ENCODE assay signal across 12 cellular contexts in the genomic region with DNA sequence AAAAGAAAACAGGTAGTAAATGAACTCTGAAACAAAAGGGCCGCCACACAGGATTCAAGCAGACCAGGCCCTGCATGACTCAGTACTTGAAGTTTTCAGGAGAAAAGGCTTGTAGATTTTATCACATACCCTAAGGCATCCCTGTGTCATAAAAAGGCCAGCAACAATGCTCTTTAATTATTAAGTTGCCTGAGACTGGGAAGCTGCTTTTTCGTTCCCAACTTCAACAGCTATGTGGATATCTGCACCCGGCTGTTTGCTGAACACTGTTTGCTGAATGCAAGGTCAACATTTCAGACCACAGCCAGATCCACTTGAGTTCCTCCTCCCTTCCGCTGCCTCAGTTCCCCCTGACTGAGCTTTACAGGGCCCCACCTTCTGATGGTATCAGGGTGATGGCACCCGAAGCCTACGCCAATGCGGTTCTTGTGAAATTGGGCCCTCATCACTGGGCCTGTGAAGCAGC. TPM values are rescaled to one million over a fixed set of nuclear protein-coding genes. Genes with fewer than 3 reads are reported as not detected.
DNase-seq lines count a peak whose midpoint lies in the region; ATAC-seq and TF ChIP-seq lines count a peak whose summit lies in the region.
"Had no signal": no experiment of that assay in that cellular context is flagged by ENCODE, and none has a peak within 500 bp of the region (broad histone marks: within the 10 kb centered on the region; RNA-seq: fewer than 3 reads in every experiment).

No MANE protein-coding gene starts in this region.

- no peaks in the 10 kb centered on the region for H3K27me3 ChIP-seq in H7 (ENCODE audit: control insufficient read depth, insufficient read depth, low read length)
- H3K27me3 ChIP-seq in adipocyte (replicated peaks; ENCODE audit: control insufficient read depth, insufficient read depth, low read length), result no peaks in the 10 kb centered on the region
- H3K27me3 ChIP-seq in right lobe of liver, result no peaks in the 10 kb centered on the region
- H3K27me3 ChIP-seq: heart right ventricle had no signal

- H3K4me1 Mint-ChIP-seq in effector memory CD8-positive, alpha-beta T cell (ENCODE audit: low read depth in 2 of 2), result peaks cover 19 to 25% of the 10 kb centered on the region in 2 donors

- peak overlapping the region; percentile 37 to 81 (median 62) for H3K27ac ChIP-seq in right lobe of liver

- WGBS in right lobe of liver (ENCODE audit: insufficient coverage, low coverage, low lambda C conversion rate, missing lambda C conversion rate), result 53% methylated on average over 3 of the region's 7 CpGs

- no peaks in the 10 kb centered on the region for H3K27me3 Mint-ChIP-seq in effector memory CD8-positive, alpha-beta T cell

- peaks cover 10% of the 10 kb centered on the region for H3K4me1 ChIP-seq in adipocyte (ENCODE audit: control insufficient read depth, insufficient read depth, low read length)
- H3K4me1 ChIP-seq in right lobe of liver, result peaks cover 0 to 70% (median 36%) of the 10 kb centered on the region in 4 donors

- intact Hi-C loops in right lobe of liver (cut with DNase I), result no loop called here

- in situ Hi-C loops in GM13977 (cut with MboI; ENCODE audit: low pct_unique_long_range_greater_than_20kb, low sequenced_read_pairs, unreplicated experiment), result no loop called here

- no peaks in the 10 kb centered on the region for H3K9me3 Mint-ChIP-seq in effector memory CD8-positive, alpha-beta T cell
- H3K9me3 Mint-ChIP-seq: T-helper 1 cell treated with Interleukin-12 subunit alpha and Interleukin-12 subunit beta and Interleukin-4 antibody, amounts not matched to agents 30 μg/mL and 1 μg/mL, for 36 hours had no signal

- DNase-seq in A172 (ENCODE audit: low spot score), result peak; percentile 62
- peak; percentile 21 for DNase-seq in H7
- DNase-seq in adipocyte (ENCODE audit: low read depth), result peak; percentile 21
- peak in 2 of 3 donors; percentile 17 to 51 for DNase-seq in right lobe of liver
- no peak for DNase-seq in effector memory CD8-positive, alpha-beta T cell
- no peak for DNase-seq in stimulated activated CD4-positive, alpha-beta T cell treated with anti-CD3 and anti-CD28 coated beads, Interleukin-4, amount 100 ng/mL, for 24 hours
- no peak for DNase-seq in SHP77 treated with DMSO at 0.1 percent for 48 hours (lab: John Stamatoyannopoulos, UW)
- DNase-seq in GM13977 (ENCODE audit: low spot score), result no peak
- DNase-seq: CD4-positive, alpha-beta memory T cell; heart right ventricle had no signal

- H3K9ac ChIP-seq in adipocyte (ENCODE audit: low read length), result peak overlapping the region; percentile 1

- TF ChIP-seq CTCF in right lobe of liver (IDR thresholded peaks at IDR 0.05), result no peak
- TF ChIP-seq CTCF in GM13977 (IDR thresholded peaks at IDR 0.05; ENCODE audit: extremely low read depth, insufficient read depth, missing control alignments), result no peak

- peaks cover 86% of the 10 kb centered on the region for H3K36me3 Mint-ChIP-seq in effector memory CD8-positive, alpha-beta T cell (ENCODE audit: insufficient read depth)

- no peak overlapping the region for H3K4me3 ChIP-seq in H7 (ENCODE audit: insufficient read depth, low read depth, low read length)
- H3K4me3 ChIP-seq in adipocyte (ENCODE audit: low read length), result no peak overlapping the region
- H3K4me3 ChIP-seq in right lobe of liver, result no peak overlapping the region
- H3K4me3 ChIP-seq: heart right ventricle had no signal

- no peaks in the 10 kb centered on the region for H3K9me3 ChIP-seq in adipocyte (ENCODE audit: control insufficient read depth, low read length)
- no peaks in the 10 kb centered on the region for H3K9me3 ChIP-seq in right lobe of liver
- H3K9me3 ChIP-seq: heart right ventricle had no signal

- no peak for TF ChIP-seq POLR2A in right lobe of liver (IDR thresholded peaks at IDR 0.05)

- peak; percentile 24 to 57 (median 51) for ATAC-seq in right lobe of liver
- ATAC-seq in effector memory CD8-positive, alpha-beta T cell (replicated peaks), result no peak

- H3K36me3 ChIP-seq in H7 (replicated peaks; ENCODE audit: control insufficient read depth, insufficient read depth, low read length) (peaks cover 61% of the 10 kb centered on the region), adipocyte (ENCODE audit: control insufficient read depth, insufficient read depth, low read length, severe bottlenecking) (peaks cover 72% of the 10 kb centered on the region), right lobe of liver (peaks cover 10 to 71% (median 41%) of the 10 kb centered on the region in 4 donors)

- no peak overlapping the region for H3K4me3 Mint-ChIP-seq in effector memory CD8-positive, alpha-beta T cell
- H3K4me3 Mint-ChIP-seq: T-helper 1 cell treated with Interleukin-12 subunit alpha and Interleukin-12 subunit beta and Interleukin-4 antibody, amounts not matched to agents 30 μg/mL and 1 μg/mL, for 36 hours had no signal

- peak overlapping the region in 1 of 2 donors; percentile 82 for H3K27ac Mint-ChIP-seq in effector memory CD8-positive, alpha-beta T cell
- H3K27ac Mint-ChIP-seq: T-helper 1 cell treated with Interleukin-12 subunit alpha and Interleukin-12 subunit beta and Interleukin-4 antibody, amounts not matched to agents 30 μg/mL and 1 μg/mL, for 36 hours had no signal

RNA-seq across cellular contexts. Expression of a gene that starts 6.1 kb away (rescaled TPM):
- total RNA-seq in A172 (2014; rRNA removed; shearing (Covaris generic)), result 37.1 and 39.7 TPM in 2 replicates
- total RNA-seq in H7 (2014; rRNA removed; shearing (Covaris generic)), result 97.6 and 109 TPM in 2 replicates
- 100 to 1,000 TPM; 158 to 466 (median 286) TPM for total RNA-seq in right lobe of liver

RNA-seq across cellular contexts. Expression of a gene that starts 12.1 kb away (rescaled TPM):
- 296 and 354 TPM in 2 replicates for total RNA-seq in A172 (2014; rRNA removed; shearing (Covaris generic))
- total RNA-seq in H7 (2014; rRNA removed; shearing (Covaris generic)), result 454 and 591 TPM in 2 replicates
- total RNA-seq in right lobe of liver, result 100 to 1,000 TPM in 4 of 6 experiments, 10 to 100 TPM in 2; 89.5 to 157 (median 102) TPM

RNA-seq across cellular contexts. Expression of a gene that starts 24.9 kb away (rescaled TPM):
- total RNA-seq in A172 (2014; rRNA removed; shearing (Covaris generic)), result not detected in 2 replicates
- total RNA-seq in H7 (2014; rRNA removed; shearing (Covaris generic)), result not detected in 2 replicates
- 100 to 1,000 TPM in 5 of 6 experiments, 10 to 100 TPM in 1; 21.0 to 376 (median 186) TPM for total RNA-seq in right lobe of liver
- total RNA-seq: dermis microvascular lymphatic vessel endothelial cell had no signal

RNA-seq across cellular contexts. Expression of a gene that starts 40.4 kb away (rescaled TPM):
- total RNA-seq in A172 (2014; rRNA removed; shearing (Covaris generic)), result 3.9 and 5.7 TPM in 2 replicates
- 34.0 and 40.5 TPM in 2 replicates for total RNA-seq in H7 (2014; rRNA removed; shearing (Covaris generic))
- total RNA-seq in right lobe of liver, result 10 to 100 TPM in 2 of 6 experiments, 1 to 10 TPM in 4; 3.3 to 13.8 (median 5.5) TPM

RNA-seq across cellular contexts. Expression of a gene that starts 48.7 kb away (rescaled TPM):
- total RNA-seq in A172 (2014; rRNA removed; shearing (Covaris generic)), result not detected in 2 replicates
- total RNA-seq in H7 (2014; rRNA removed; shearing (Covaris generic)), result not detected in 2 replicates
- total RNA-seq in right lobe of liver, result not detected
- total RNA-seq: CD4-positive, alpha-beta memory T cell had no signal

Comparison
In these comparisons a context has a peak if more than half of its experiments do, and no peak if none do; other contexts are left out.
1. DNase-seq: peak in A172 (single experiment), H7 (single experiment), adipocyte (single experiment) and right lobe of liver (2 of 3); none in effector memory CD8-positive, alpha-beta T cell (0 of 3), stimulated activated CD4-positive, alpha-beta T cell treated with anti-CD3 and anti-CD28 coated beads, Interleukin-4, amount 100 ng/mL, for 24 hours (single experiment), SHP77 treated with DMSO at 0.1 percent for 48 hours (single experiment) and GM13977 (single experiment).
2. RNA of a gene that starts 24.9 kb away (total RNA-seq): 21.0 to 376 TPM in right lobe of liver; not detected in H7 and not detected in A172; every median in the first group is over 10 times any median in the second.